In the genomic region with DNA sequence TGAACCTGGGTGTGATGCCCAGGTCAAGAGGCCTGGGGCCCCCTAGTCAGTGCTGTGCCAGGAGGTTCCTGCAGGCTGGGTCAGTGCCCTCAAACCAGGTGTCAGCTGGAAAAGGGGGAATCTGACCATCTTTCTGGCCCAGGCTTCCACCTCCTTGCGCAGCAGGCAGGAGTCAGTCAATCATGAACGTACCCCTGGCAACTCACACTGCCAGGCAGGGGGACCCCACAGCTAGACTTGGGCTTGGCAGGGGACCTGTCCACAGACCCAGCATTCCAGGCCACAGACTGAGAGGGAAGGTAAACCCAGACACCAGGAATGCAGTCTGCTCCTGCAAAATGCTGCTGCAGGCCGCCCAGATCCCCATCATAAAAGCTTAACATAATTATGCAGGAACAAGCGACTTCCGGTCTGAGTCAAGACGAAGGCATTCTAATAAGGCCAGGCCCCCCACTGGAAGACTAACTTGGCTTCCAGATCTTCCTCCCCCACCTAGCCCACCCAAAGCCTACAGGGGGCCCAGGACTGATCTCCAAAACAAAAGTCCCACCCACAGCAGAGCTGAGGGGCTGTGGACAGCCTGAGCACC, we compare ENCODE assay signal across 1 cellular context.
TF ChIP-seq lines count a peak whose summit lies in the region.

No MANE protein-coding gene starts in this region.

TF ChIP-seq in GM23338, 12 proteins besides CTCF, POLR2A, EP300 and RAD21 (continued from another document):
- TF ChIP-seq, protein P1, sequence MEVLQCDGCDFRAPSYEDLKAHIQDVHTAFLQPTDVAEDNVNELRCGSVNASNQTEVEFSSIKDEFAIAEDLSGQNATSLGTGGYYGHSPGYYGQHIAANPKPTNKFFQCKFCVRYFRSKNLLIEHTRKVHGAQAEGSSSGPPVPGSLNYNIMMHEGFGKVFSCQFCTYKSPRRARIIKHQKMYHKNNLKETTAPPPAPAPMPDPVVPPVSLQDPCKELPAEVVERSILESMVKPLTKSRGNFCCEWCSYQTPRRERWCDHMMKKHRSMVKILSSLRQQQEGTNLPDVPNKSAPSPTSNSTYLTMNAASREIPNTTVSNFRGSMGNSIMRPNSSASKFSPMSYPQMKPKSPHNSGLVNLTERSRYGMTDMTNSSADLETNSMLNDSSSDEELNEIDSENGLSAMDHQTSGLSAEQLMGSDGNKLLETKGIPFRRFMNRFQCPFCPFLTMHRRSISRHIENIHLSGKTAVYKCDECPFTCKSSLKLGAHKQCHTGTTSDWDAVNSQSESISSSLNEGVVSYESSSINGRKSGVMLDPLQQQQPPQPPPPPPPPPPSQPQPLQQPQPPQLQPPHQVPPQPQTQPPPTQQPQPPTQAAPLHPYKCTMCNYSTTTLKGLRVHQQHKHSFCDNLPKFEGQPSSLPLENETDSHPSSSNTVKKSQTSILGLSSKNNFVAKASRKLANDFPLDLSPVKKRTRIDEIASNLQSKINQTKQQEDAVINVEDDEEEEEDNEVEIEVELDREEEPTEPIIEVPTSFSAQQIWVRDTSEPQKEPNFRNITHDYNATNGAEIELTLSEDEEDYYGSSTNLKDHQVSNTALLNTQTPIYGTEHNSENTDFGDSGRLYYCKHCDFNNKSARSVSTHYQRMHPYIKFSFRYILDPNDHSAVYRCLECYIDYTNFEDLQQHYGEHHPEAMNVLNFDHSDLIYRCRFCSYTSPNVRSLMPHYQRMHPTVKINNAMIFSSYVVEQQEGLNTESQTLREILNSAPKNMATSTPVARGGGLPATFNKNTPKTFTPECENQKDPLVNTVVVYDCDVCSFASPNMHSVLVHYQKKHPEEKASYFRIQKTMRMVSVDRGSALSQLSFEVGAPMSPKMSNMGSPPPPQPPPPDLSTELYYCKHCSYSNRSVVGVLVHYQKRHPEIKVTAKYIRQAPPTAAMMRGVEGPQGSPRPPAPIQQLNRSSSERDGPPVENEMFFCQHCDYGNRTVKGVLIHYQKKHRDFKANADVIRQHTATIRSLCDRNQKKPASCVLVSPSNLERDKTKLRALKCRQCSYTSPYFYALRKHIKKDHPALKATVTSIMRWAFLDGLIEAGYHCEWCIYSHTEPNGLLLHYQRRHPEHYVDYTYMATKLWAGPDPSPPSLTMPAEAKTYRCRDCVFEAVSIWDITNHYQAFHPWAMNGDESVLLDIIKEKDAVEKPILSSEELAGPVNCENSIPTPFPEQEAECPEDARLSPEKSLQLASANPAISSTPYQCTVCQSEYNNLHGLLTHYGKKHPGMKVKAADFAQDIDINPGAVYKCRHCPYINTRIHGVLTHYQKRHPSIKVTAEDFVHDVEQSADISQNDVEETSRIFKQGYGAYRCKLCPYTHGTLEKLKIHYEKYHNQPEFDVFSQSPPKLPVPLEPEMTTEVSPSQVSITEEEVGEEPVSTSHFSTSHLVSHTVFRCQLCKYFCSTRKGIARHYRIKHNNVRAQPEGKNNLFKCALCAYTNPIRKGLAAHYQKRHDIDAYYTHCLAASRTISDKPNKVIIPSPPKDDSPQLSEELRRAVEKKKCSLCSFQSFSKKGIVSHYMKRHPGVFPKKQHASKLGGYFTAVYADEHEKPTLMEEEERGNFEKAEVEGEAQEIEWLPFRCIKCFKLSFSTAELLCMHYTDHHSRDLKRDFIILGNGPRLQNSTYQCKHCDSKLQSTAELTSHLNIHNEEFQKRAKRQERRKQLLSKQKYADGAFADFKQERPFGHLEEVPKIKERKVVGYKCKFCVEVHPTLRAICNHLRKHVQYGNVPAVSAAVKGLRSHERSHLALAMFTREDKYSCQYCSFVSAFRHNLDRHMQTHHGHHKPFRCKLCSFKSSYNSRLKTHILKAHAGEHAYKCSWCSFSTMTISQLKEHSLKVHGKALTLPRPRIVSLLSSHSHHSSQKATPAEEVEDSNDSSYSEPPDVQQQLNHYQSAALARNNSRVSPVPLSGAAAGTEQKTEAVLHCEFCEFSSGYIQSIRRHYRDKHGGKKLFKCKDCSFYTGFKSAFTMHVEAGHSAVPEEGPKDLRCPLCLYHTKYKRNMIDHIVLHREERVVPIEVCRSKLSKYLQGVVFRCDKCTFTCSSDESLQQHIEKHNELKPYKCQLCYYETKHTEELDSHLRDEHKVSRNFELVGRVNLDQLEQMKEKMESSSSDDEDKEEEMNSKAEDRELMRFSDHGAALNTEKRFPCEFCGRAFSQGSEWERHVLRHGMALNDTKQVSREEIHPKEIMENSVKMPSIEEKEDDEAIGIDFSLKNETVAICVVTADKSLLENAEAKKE (CRISPR knock-in tag; IDR thresholded peaks at IDR 0.05), result no peak
- TF ChIP-seq POLR2AphosphoS5 (IDR thresholded peaks at IDR 0.05; ENCODE audit: low read depth) (no peak), EZH2 (IDR thresholded peaks at IDR 0.05; ENCODE audit: low read depth, unreplicated experiment) (no peak)
TF ChIP-seq in GM23338: peak in this region for 0.
